In genomic region chr22:44351685-44352377, GRCh38 we compare ENCODE assay signal across 9 cellular contexts. TPM values are rescaled to one million over a fixed set of nuclear protein-coding genes. Genes with fewer than 3 reads are reported as not detected.
A peak's percentile ranks its signal among the peaks of the same experiment; 100 is the strongest.
DNase-seq lines count a peak whose midpoint lies in the region; ATAC-seq and TF ChIP-seq lines count a peak whose summit lies in the region.
"Had no signal": no experiment of that assay in that cellular context is flagged by ENCODE, and none has a peak within 500 bp of the region (broad histone marks: within the 10 kb centered on the region; RNA-seq: fewer than 3 reads in every experiment).

No MANE protein-coding gene starts in this region.

- intact Hi-C loops in Calu3 (cut with micrococcal nuclease; ENCODE audit: unreplicated experiment) (no loop called here), left colon (cut with DNase I, micrococcal nuclease) (no loop called here), CD14-positive monocyte (cut with micrococcal nuclease) (no loop called here)

- no peaks in the 10 kb centered on the region for H3K9me3 ChIP-seq in MG63
- H3K9me3 ChIP-seq in mesodermal cell (ENCODE audit: control insufficient read depth, low read length) = no peaks in the 10 kb centered on the region

- DNase-seq in Calu3 = peak; percentile 67
- DNase-seq in MG63 = peak; percentile 81
- peak; percentile 60 for DNase-seq in activated naive CD8-positive, alpha-beta T cell treated with anti-CD3 and anti-CD28 coated beads, Interleukin-2, amount 50 U/mL, for 24 hours
- DNase-seq in left colon = no peak
- DNase-seq in CD14-positive monocyte (ENCODE audit: low spot score) = no peak
- no peak for DNase-seq in DMS114 treated with DMSO at 0.1 percent for 48 hours (lab: John Stamatoyannopoulos, UW; ENCODE audit: unreplicated experiment)
- DNase-seq in NCI-H128 (lab: John Stamatoyannopoulos, UW; ENCODE audit: unreplicated experiment) = no peak

- CTCF ChIA-PET in Calu3 (lab: Charles Lee) = no interaction called here

- H3K4me3 Mint-ChIP-seq in Calu3 (ENCODE audit: low read depth, unreplicated experiment) = no peak overlapping the region
- no peak overlapping the region for H3K4me3 Mint-ChIP-seq in activated naive CD8-positive, alpha-beta T cell treated with anti-CD3 and anti-CD28 coated beads, Interleukin-2, amount 50 U/mL, for 24 hours
- no peak overlapping the region for H3K4me3 Mint-ChIP-seq in CD14-positive monocyte

- H3K36me3 ChIP-seq in MG63 (no peaks in the 10 kb centered on the region), mesodermal cell (ENCODE audit: control insufficient read depth, insufficient read depth, low read length) (no peaks in the 10 kb centered on the region)

- H3K27ac Mint-ChIP-seq in Calu3 (ENCODE audit: unreplicated experiment) = no peak overlapping the region
- peak overlapping the region; percentile 54 for H3K27ac Mint-ChIP-seq in activated naive CD8-positive, alpha-beta T cell treated with anti-CD3 and anti-CD28 coated beads, Interleukin-2, amount 50 U/mL, for 24 hours
- no peak overlapping the region for H3K27ac Mint-ChIP-seq in CD14-positive monocyte

- TF ChIP-seq CTCF in Calu3 (IDR thresholded peaks at IDR 0.05; ENCODE audit: unreplicated experiment) (no peak), CD14-positive monocyte (IDR thresholded peaks at IDR 0.05) (no peak)

- H3K4me1 ChIP-seq in mesodermal cell (ENCODE audit: control insufficient read depth, insufficient read depth, low read length, poor library complexity, severe bottlenecking) = peaks cover 18% of the 10 kb centered on the region

- H3K9me3 Mint-ChIP-seq in Calu3 (ENCODE audit: low read depth, unreplicated experiment) (no peaks in the 10 kb centered on the region), CD14-positive monocyte (no peaks in the 10 kb centered on the region)
- no peaks in the 10 kb centered on the region for H3K9me3 Mint-ChIP-seq in activated naive CD8-positive, alpha-beta T cell treated with anti-CD3 and anti-CD28 coated beads, Interleukin-2, amount 50 U/mL, for 24 hours

- H3K27me3 ChIP-seq in MG63 = no peaks in the 10 kb centered on the region

- H3K4me3 ChIP-seq in MG63 (no peak overlapping the region), mesodermal cell (ENCODE audit: extremely low read depth, insufficient read depth, low read length, poor library complexity, severe bottlenecking) (no peak overlapping the region)
- H3K4me3 ChIP-seq: dorsolateral prefrontal cortex had no signal

- 50 to 53% methylated on average over 5 to 9 of the region's 11 CpGs for WGBS in mesodermal cell (ENCODE audit: insufficient coverage in 2 of 2), 2 experiments

- H3K36me3 Mint-ChIP-seq in Calu3 (ENCODE audit: insufficient read depth, unreplicated experiment) (peaks cover 10% of the 10 kb centered on the region), CD14-positive monocyte (no peaks in the 10 kb centered on the region)
- no peaks in the 10 kb centered on the region for H3K36me3 Mint-ChIP-seq in activated naive CD8-positive, alpha-beta T cell treated with anti-CD3 and anti-CD28 coated beads, Interleukin-2, amount 50 U/mL, for 24 hours (ENCODE audit: low read depth)

- BruUV-seq in Calu3 (replicated peaks; lab: Mats Ljungman, UMichigan) = no TSS peak

- peaks cover 82% of the 10 kb centered on the region for H3K27me3 Mint-ChIP-seq in Calu3 (ENCODE audit: unreplicated experiment)
- H3K27me3 Mint-ChIP-seq in activated naive CD8-positive, alpha-beta T cell treated with anti-CD3 and anti-CD28 coated beads, Interleukin-2, amount 50 U/mL, for 24 hours = peaks cover 22% of the 10 kb centered on the region
- H3K27me3 Mint-ChIP-seq in CD14-positive monocyte (ENCODE audit: low read depth in 3 of 3) = peaks cover 23 to 36% (median 34%) of the 10 kb centered on the region in 3 donors

- ATAC-seq in activated naive CD8-positive, alpha-beta T cell treated with anti-CD3 and anti-CD28 coated beads, Interleukin-2, amount 50 U/mL, for 24 hours = peak; percentile 82
- ATAC-seq in left colon = no peak

- peak overlapping the region; percentile 59 for H3K27ac ChIP-seq in mesodermal cell (ENCODE audit: low read depth, low read length, severe bottlenecking)
- H3K27ac ChIP-seq: dorsolateral prefrontal cortex had no signal

- H3K4me1 Mint-ChIP-seq in Calu3 (ENCODE audit: low read depth, unreplicated experiment) = no peaks in the 10 kb centered on the region
- H3K4me1 Mint-ChIP-seq in activated naive CD8-positive, alpha-beta T cell treated with anti-CD3 and anti-CD28 coated beads, Interleukin-2, amount 50 U/mL, for 24 hours = peaks cover 17% of the 10 kb centered on the region
- H3K4me1 Mint-ChIP-seq in CD14-positive monocyte = peaks cover 3% of the 10 kb centered on the region

RNA-seq across cellular contexts. Expression of gene SHISAL1, which starts 39.1 kb away (rescaled TPM):
- total RNA-seq in Calu3 (2022) (not detected in 2 replicates), left colon (1 to 10 TPM in 1 of 2 donors, under 1 TPM in 1; 0.27 to 8.6 TPM)
- 37.9 and 49.6 TPM in 2 replicates for total RNA-seq in MG63 (2014; rRNA removed; shearing (Covaris generic); ENCODE audit: low replicate concordance)
- polyA plus RNA-seq in mesodermal cell (2013, experiment 1 of 2) = 1.00 TPM
- 0.91 TPM for polyA plus RNA-seq in mesodermal cell (2013, experiment 2 of 2)
- polyA plus RNA-seq in CD14-positive monocyte = not detected

Comparison
In these comparisons a context has a peak if more than half of its experiments do, and no peak if none do; other contexts are left out.
1. DNase-seq: peak in Calu3 (single experiment), MG63 (single experiment) and activated naive CD8-positive, alpha-beta T cell treated with anti-CD3 and anti-CD28 coated beads, Interleukin-2, amount 50 U/mL, for 24 hours (single experiment); none in left colon (0 of 2), CD14-positive monocyte (single experiment), DMS114 treated with DMSO at 0.1 percent for 48 hours (single experiment) and NCI-H128 (single experiment).